ENCODE assay signal across 8 cellular contexts in the genomic region with DNA sequence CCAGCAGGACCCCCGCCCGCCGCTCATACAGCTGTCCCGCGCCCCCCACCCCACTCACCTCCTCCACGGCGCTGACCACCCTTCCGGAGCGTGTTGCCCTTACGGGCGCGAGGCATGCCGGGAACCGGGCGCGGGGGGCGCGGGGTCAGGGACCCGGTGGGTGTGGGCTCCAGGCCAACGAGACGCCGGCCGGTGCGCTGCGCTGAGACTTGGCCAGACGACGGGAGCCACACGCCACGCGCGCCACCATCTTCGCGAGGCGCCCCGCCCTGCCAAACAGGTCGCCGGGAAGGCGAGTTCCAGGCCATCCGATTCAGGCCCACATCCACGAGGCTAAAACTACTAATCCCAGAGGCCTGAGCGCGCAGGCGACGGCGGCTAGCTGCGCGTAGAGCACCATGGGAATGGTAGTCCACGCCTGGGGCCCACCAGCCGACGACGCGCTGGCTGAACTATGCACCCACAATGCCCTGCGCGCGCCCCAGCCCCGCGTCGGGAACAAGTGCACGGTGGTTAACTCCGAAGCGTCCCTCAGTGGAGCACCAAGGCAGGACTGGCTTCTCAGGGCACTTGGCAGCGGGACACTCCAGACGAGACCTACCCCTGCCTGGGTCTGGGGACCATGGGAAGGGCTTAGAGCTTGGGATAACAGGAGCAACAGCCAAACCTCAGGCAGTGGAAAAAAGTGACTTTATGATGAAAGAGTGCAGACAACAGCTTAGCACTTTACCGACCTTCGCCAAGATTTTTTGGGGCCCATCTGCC. TPM values are rescaled to one million over a fixed set of nuclear protein-coding genes. Genes with fewer than 3 reads are reported as not detected.
DNase-seq lines count a peak whose midpoint lies in the region; TF ChIP-seq lines count a peak whose summit lies in the region.

Gene IFRD2, minus strand, starts transcription at position 271 of the 765 bp plus-strand sequence. Its CDS starts 155 bp downstream, at position 116.

- no peaks in the 10 kb centered on the region for H3K27me3 ChIP-seq in effector memory CD4-positive, alpha-beta T cell (replicated peaks; ENCODE audit: control insufficient read depth, insufficient read depth, low read length, poor library complexity, severe bottlenecking)

- CTCF ChIA-PET in activated CD8-positive, alpha-beta memory T cell treated with anti-CD3 and anti-CD28 coated beads for 36 hours (lab: Charles Lee) = interaction anchor here (0.6 to 2.3 kb wide), 10 partner anchors 17 to 112 kb away, joined by 3 to 11 read pairs (median 4); partner anchors contain the start of gene GNAI2

- DNase-seq in CMK (ENCODE audit: low read depth) (peak; percentile 95), GM20000 (ENCODE audit: low spot score) (peak; percentile 96), HT-29 (ENCODE audit: low spot score) (peak; percentile 94), NOMO-1 (lab: John Stamatoyannopoulos, UW; ENCODE audit: unreplicated experiment in 2 of 2) (peak; percentile 98 to 99), medulla oblongata (ENCODE audit: extremely low spot score) (peak; percentile 98)
- DNase-seq in effector memory CD4-positive, alpha-beta T cell = peak; percentile 88 to 94 (median 93)
- DNase-seq in stimulated activated CD8-positive, alpha-beta memory T cell treated with anti-CD3 and anti-CD28 coated beads, Interleukin-12 subunit alpha, Interleukin-12 subunit beta, amount 100 ng/mL, for 1 hour (ENCODE audit: low read depth) = peak; percentile 87

- no peaks in the 10 kb centered on the region for H3K9me3 ChIP-seq in effector memory CD4-positive, alpha-beta T cell (ENCODE audit: control insufficient read depth, low read length)

- no peak for TF ChIP-seq CTCF in GM20000 (IDR thresholded peaks at IDR 0.05; ENCODE audit: extremely low read depth, missing control alignments)

- POLR2A ChIA-PET in activated CD8-positive, alpha-beta memory T cell treated with anti-CD3 and anti-CD28 coated beads for 36 hours (lab: Charles Lee) = interaction anchor here (0.6 to 1.4 kb wide), 12 partner anchors 10 to 60 kb away, joined by 3 to 6 read pairs (median 4); partner anchors contain the start of genes CYB561D2, LSMEM2 and NPRL2

- peaks cover 17% of the 10 kb centered on the region for H3K4me1 ChIP-seq in effector memory CD4-positive, alpha-beta T cell (ENCODE audit: control insufficient read depth, insufficient read depth, low read length, poor library complexity, severe bottlenecking)

- peak within 1 kb of the TSS; percentile 96 for H3K4me3 ChIP-seq in effector memory CD4-positive, alpha-beta T cell (ENCODE audit: insufficient read depth, low read depth, low read length, poor library complexity, severe bottlenecking)

- peaks cover 30% of the 10 kb centered on the region for H3K36me3 ChIP-seq in effector memory CD4-positive, alpha-beta T cell (ENCODE audit: control insufficient read depth, insufficient read depth, low read length)

- H3K27ac ChIP-seq in effector memory CD4-positive, alpha-beta T cell (ENCODE audit: insufficient read depth, low read length, poor library complexity, severe bottlenecking) = peak within 1 kb of the TSS; percentile 76

RNA-seq across cellular contexts. Expression of gene IFRD2, which starts in this region (rescaled TPM):
- 175 and 177 TPM in 2 replicates for total RNA-seq in HT-29 (2014; rRNA removed; shearing (Covaris generic))
- total RNA-seq in activated CD8-positive, alpha-beta memory T cell treated with anti-CD3 and anti-CD28 coated beads for 36 hours = 100 to 1,000 TPM; 197 to 200 TPM

Comparison
In these comparisons a context has a peak if more than half of its experiments do, and no peak if none do; other contexts are left out.
1. Peak in every context shown above with its lines: DNase-seq, H3K4me3 ChIP-seq and H3K27ac ChIP-seq.